ENCODE assay signal across 20 cellular contexts in genomic region chr13:43983373-43983772, GRCh38.
"Had no signal": no experiment of that assay in that cellular context is flagged by ENCODE, and none has a peak within 500 bp of the region (broad histone marks: within the 10 kb centered on the region; RNA-seq: fewer than 3 reads in every experiment).

No MANE protein-coding gene starts in this region.

- H3K27ac ChIP-seq: brain microvascular endothelial cell, colonic mucosa, esophagus squamous epithelium, ovary, stomach, thoracic aorta, transverse colon had no signal

- DNase-seq: brain microvascular endothelial cell; caudate nucleus; colonic mucosa; effector memory CD4-positive, alpha-beta T cell; esophagus squamous epithelium; foreskin melanocyte; islet precursor cell; naive thymus-derived CD8-positive, alpha-beta T cell; nucleus accumbens; ovary; retina; stimulated activated CD4-positive, alpha-beta T cell treated with anti-CD3 and anti-CD28 coated beads, Interleukin-2, amount 100 ng/mL, for 24 hours; stimulated activated CD4-positive, alpha-beta T cell treated with anti-CD3 and anti-CD28 coated beads, Interleukin-4, amount 100 ng/mL, for 4 hours; stimulated activated naive B cell treated with anti-CD40 and anti-IgM and Interleukin-4, amounts not matched to agents 10 μg/mL and 1 μg/mL and 100 μg/mL, for 72 hours; stomach; substantia nigra; transverse colon had no signal

- H3K4me1 Mint-ChIP-seq: naive thymus-derived CD8-positive, alpha-beta T cell; stimulated activated naive B cell treated with anti-CD40 and anti-IgM and Interleukin-4, amounts not matched to agents 10 μg/mL and 1 μg/mL and 100 μg/mL, for 72 hours had no signal

- ATAC-seq: left lobe of liver; naive thymus-derived CD8-positive, alpha-beta T cell; sciatic nerve; stimulated activated naive B cell treated with anti-CD40 and anti-IgM and Interleukin-4, amounts not matched to agents 10 μg/mL and 1 μg/mL and 100 μg/mL, for 72 hours had no signal

- H3K4me1 ChIP-seq: colonic mucosa, stomach had no signal

- H3K36me3 Mint-ChIP-seq: naive thymus-derived CD8-positive, alpha-beta T cell; stimulated activated naive B cell treated with anti-CD40 and anti-IgM and Interleukin-4, amounts not matched to agents 10 μg/mL and 1 μg/mL and 100 μg/mL, for 72 hours had no signal

- H3K27ac Mint-ChIP-seq: naive thymus-derived CD8-positive, alpha-beta T cell; stimulated activated naive B cell treated with anti-CD40 and anti-IgM and Interleukin-4, amounts not matched to agents 10 μg/mL and 1 μg/mL and 100 μg/mL, for 72 hours had no signal

- H3K9me3 Mint-ChIP-seq: naive thymus-derived CD8-positive, alpha-beta T cell; stimulated activated naive B cell treated with anti-CD40 and anti-IgM and Interleukin-4, amounts not matched to agents 10 μg/mL and 1 μg/mL and 100 μg/mL, for 72 hours had no signal

- H3K4me3 Mint-ChIP-seq: naive thymus-derived CD8-positive, alpha-beta T cell; stimulated activated naive B cell treated with anti-CD40 and anti-IgM and Interleukin-4, amounts not matched to agents 10 μg/mL and 1 μg/mL and 100 μg/mL, for 72 hours had no signal

- H3K36me3 ChIP-seq: brain microvascular endothelial cell, colonic mucosa, esophagus squamous epithelium, ovary, stomach, thoracic aorta, transverse colon had no signal

- H3K9me3 ChIP-seq: colonic mucosa, esophagus squamous epithelium, ovary, stomach, thoracic aorta, transverse colon had no signal

- H3K27me3 ChIP-seq: brain microvascular endothelial cell, colonic mucosa, esophagus squamous epithelium, ovary, stomach had no signal

- H3K4me3 ChIP-seq: colonic mucosa, esophagus squamous epithelium, ovary, stomach, thoracic aorta, transverse colon had no signal
